Comparison of ENCODE assay signal across 14 cellular contexts in the genomic region with DNA sequence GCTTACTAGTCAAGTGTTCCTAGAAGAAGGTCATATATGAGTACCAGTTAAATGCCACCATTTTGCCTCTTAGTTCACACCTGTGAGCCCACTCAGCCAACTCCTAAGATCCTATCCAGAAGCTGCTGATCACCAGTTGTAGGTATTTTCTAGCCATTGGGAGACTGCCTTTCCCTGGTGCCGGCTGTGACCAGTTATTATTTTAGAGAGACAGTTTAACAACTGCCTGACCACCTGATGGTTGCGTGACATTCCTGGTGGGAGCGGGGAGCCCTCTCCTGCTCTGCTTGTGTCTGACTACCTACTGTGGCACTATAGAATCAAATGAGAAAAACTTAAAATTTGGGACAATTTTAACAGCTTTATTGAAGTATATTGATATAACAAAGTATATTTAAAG. TPM values are rescaled to one million over a fixed set of nuclear protein-coding genes. Genes with fewer than 3 reads are reported as not detected.
A peak's percentile ranks its signal among the peaks of the same experiment; 100 is the strongest.
DNase-seq lines count a peak whose midpoint lies in the region; TF ChIP-seq lines count a peak whose summit lies in the region.
"Had no signal": no experiment of that assay in that cellular context is flagged by ENCODE, and none has a peak within 500 bp of the region (broad histone marks: within the 10 kb centered on the region; RNA-seq: fewer than 3 reads in every experiment).

No MANE protein-coding gene starts in this region.

- in situ Hi-C loops in transverse colon (cut with MboI; ENCODE audit: low pct_ligation_motif_present in 1 of 4, low pct_unique_long_range_greater_than_20kb in 1 of 4, low sequenced_read_pairs in 3 of 4) (loop anchor here in 1 of 4 donors (25.0 kb wide), 1 partner anchor 107 kb away; no protein-coding TSS in a partner anchor), KBM-7 (cut with MboI; ENCODE audit: low pct_unique_long_range_greater_than_20kb, low sequenced_read_pairs) (no loop called here)

- H3K4ac ChIP-seq in neuronal stem cell (ENCODE audit: low read length), result no peak overlapping the region

- TF ChIP-seq CTCF in ascending aorta (IDR thresholded peaks at IDR 0.05) (no peak), transverse colon (IDR thresholded peaks at IDR 0.05) (no peak), ovary (IDR thresholded peaks at IDR 0.05) (no peak)

- H3K4me2 ChIP-seq in neuronal stem cell (ENCODE audit: insufficient read depth, low read length, poor library complexity, severe bottlenecking), result peak overlapping the region; percentile 38

- no CpG with 5 or more reads among the region's 3 CpGs for WGBS in neuronal stem cell (ENCODE audit: extremely low coverage in 2 of 2, insufficient read length in 2 of 2, insufficient replicate concordance in 1 of 2), 2 donors
- WGBS in transverse colon (ENCODE audit: low coverage in 1 of 2), 2 donors, result 50 to 75% methylated on average over 1 to 3 of the region's 3 CpGs
- WGBS in ovary, 3 donors, result 90 to 96% (median 96%) methylated on average over 3 of the region's 3 CpGs

- no peak overlapping the region for H4K8ac ChIP-seq in neuronal stem cell (ENCODE audit: low read depth, low read length)

- H2BK120ac ChIP-seq in neuronal stem cell (ENCODE audit: low read depth, low read length), result no peak overlapping the region

- H3K79me1 ChIP-seq in neuronal stem cell (ENCODE audit: low read depth, low read length), result peaks cover 4% of the 10 kb centered on the region

- TF ChIP-seq EP300 in transverse colon (IDR thresholded peaks at IDR 0.05; ENCODE audit: low read depth), result no peak
- TF ChIP-seq EP300 in ovary (IDR thresholded peaks at IDR 0.05), result no peak

- H3K27me3 ChIP-seq in ascending aorta (no peaks in the 10 kb centered on the region), iPS-18a (ENCODE audit: control insufficient read depth, insufficient read depth, low read length) (no peaks in the 10 kb centered on the region), neuronal stem cell (ENCODE audit: control insufficient read depth in 3 of 3, insufficient read depth in 3 of 3, low read depth in 1 of 3, low read length in 3 of 3) (no peaks in the 10 kb centered on the region), transverse colon (no peaks in the 10 kb centered on the region), ovary (no peaks in the 10 kb centered on the region), MG63 (no peaks in the 10 kb centered on the region)

- DNase-seq in ascending aorta (ENCODE audit: low spot score in 2 of 2), result no peak
- no peak for DNase-seq in neuronal stem cell (ENCODE audit: low spot score)
- DNase-seq in transverse colon, result no peak
- no peak for DNase-seq in ovary
- no peak for DNase-seq in MG63
- DNase-seq in KBM-7, result no peak
- no peak for DNase-seq in activated CD4-positive, alpha-beta T cell treated with anti-CD3 and anti-CD28 coated beads, Interleukin-2, amount 50 U/mL, for 4 hours
- DNase-seq: activated CD4-positive, alpha-beta memory T cell treated with anti-CD3 and anti-CD28 coated beads for 36 hours; DMS79; foreskin melanocyte; natural killer cell; SHP77 treated with DMSO at 0.1 percent for 48 hours; T-helper 9 cell had no signal

- H3K4me3 ChIP-seq in ascending aorta (peak overlapping the region; percentile 91 to 98), iPS-18a (ENCODE audit: low read length) (peak overlapping the region; percentile 63), neuronal stem cell (ENCODE audit: low read length in 2 of 2) (peak overlapping the region; percentile 13 to 76), transverse colon (peak overlapping the region in 2 of 4 donors; percentile 81 to 85), ovary (no peak overlapping the region), MG63 (no peak overlapping the region)

- no peak overlapping the region for H4K91ac ChIP-seq in neuronal stem cell (ENCODE audit: low read depth, low read length, poor library complexity)

- no peak overlapping the region for H3K23ac ChIP-seq in neuronal stem cell (ENCODE audit: low read depth, low read length, poor library complexity)

- H3K27ac ChIP-seq in ascending aorta (peak overlapping the region; percentile 43 to 100), iPS-18a (ENCODE audit: low read length) (no peak overlapping the region), neuronal stem cell (replicated peaks; ENCODE audit: low read length) (no peak overlapping the region), transverse colon (peak overlapping the region; percentile 96 to 99 (median 98)), ovary (no peak overlapping the region)

- no peak overlapping the region for H3K18ac ChIP-seq in neuronal stem cell (ENCODE audit: low read length)

- H3K14ac ChIP-seq in neuronal stem cell (ENCODE audit: low read length), result no peak overlapping the region

- H2BK12ac ChIP-seq in neuronal stem cell (ENCODE audit: low read length), result no peak overlapping the region

- H2AK5ac ChIP-seq in neuronal stem cell (ENCODE audit: low read depth, low read length), result no peak overlapping the region

- intact Hi-C loops in ascending aorta (cut with DNase I) (loop anchor here (5.0 kb wide), 1 partner anchor 187 kb away; the partner anchor contains the start of gene TLCD4), transverse colon (cut with DNase I; ENCODE audit: low total_unique reads) (no loop called here), ovary (cut with DNase I) (loop anchor here (5.0 to 10.0 kb wide), 5 partner anchors 78 to 115 kb away; no protein-coding TSS in a partner anchor)

- H3K9ac ChIP-seq in iPS-18a (ENCODE audit: low read length) (no peak overlapping the region), neuronal stem cell (ENCODE audit: low read depth, low read length, poor library complexity) (no peak overlapping the region)

- H3K36me3 ChIP-seq in ascending aorta, result peaks cover 0 to 22% of the 10 kb centered on the region in 2 donors
- H3K36me3 ChIP-seq in iPS-18a (ENCODE audit: control insufficient read depth, low read depth, low read length), result peaks cover 4% of the 10 kb centered on the region
- peaks cover 3 to 28% of the 10 kb centered on the region in 2 donors for H3K36me3 ChIP-seq in neuronal stem cell (replicated peaks in 1 of 2; ENCODE audit: control insufficient read depth in 2 of 2, insufficient read depth in 2 of 2, low read length in 2 of 2)
- no peaks in the 10 kb centered on the region for H3K36me3 ChIP-seq in transverse colon
- no peaks in the 10 kb centered on the region for H3K36me3 ChIP-seq in ovary
- H3K36me3 ChIP-seq in MG63, result no peaks in the 10 kb centered on the region

- no peak overlapping the region for H2AFZ ChIP-seq in neuronal stem cell (ENCODE audit: low read length)

- H3K4me1 ChIP-seq in ascending aorta (peaks cover 0 to 20% of the 10 kb centered on the region in 2 donors), iPS-18a (ENCODE audit: control insufficient read depth, low read depth, low read length) (peaks cover 24% of the 10 kb centered on the region), neuronal stem cell (ENCODE audit: control insufficient read depth in 2 of 2, insufficient read depth in 1 of 2, low read depth in 1 of 2, low read length in 2 of 2) (peaks cover 11 to 15% of the 10 kb centered on the region in 2 donors), transverse colon (peaks cover 0 to 47% (median 37%) of the 10 kb centered on the region in 4 donors), ovary (ENCODE audit: insufficient read depth) (peaks cover 5% of the 10 kb centered on the region)

- no peak overlapping the region for H2BK5ac ChIP-seq in neuronal stem cell (ENCODE audit: low read length)

- H3K9me3 ChIP-seq in ascending aorta, result no peaks in the 10 kb centered on the region
- no peaks in the 10 kb centered on the region for H3K9me3 ChIP-seq in iPS-18a (ENCODE audit: control insufficient read depth, low read depth, low read length)
- peaks cover 0 to 8% of the 10 kb centered on the region in 2 donors for H3K9me3 ChIP-seq in neuronal stem cell (replicated peaks in 1 of 2; ENCODE audit: control insufficient read depth in 2 of 2, insufficient read depth in 1 of 2, low read depth in 1 of 2, low read length in 2 of 2)
- H3K9me3 ChIP-seq in transverse colon, result no peaks in the 10 kb centered on the region
- no peaks in the 10 kb centered on the region for H3K9me3 ChIP-seq in ovary
- H3K9me3 ChIP-seq in MG63, result no peaks in the 10 kb centered on the region

- no peak overlapping the region for H2BK15ac ChIP-seq in neuronal stem cell (ENCODE audit: low read length)

- TF ChIP-seq POLR2A in transverse colon (IDR thresholded peaks at IDR 0.05) (no peak), ovary (IDR thresholded peaks at IDR 0.05) (no peak)

RNA-seq across cellular contexts. Expression of gene CNN3, which starts 2.9 kb away (rescaled TPM):
- total RNA-seq in ascending aorta (362 TPM), transverse colon (10 to 100 TPM; 22.4 to 96.2 (median 59.7) TPM), ovary (100 to 1,000 TPM; 168 to 332 (median 272) TPM)
- polyA plus RNA-seq in neuronal stem cell (2013, experiment 1 of 2), result 462 TPM
- polyA plus RNA-seq in neuronal stem cell (2013, experiment 2 of 2), result 462 TPM
- 100 to 1,000 TPM; 145 to 374 TPM for polyA plus RNA-seq in ovary
- total RNA-seq in MG63 (2014; rRNA removed; shearing (Covaris generic); ENCODE audit: low replicate concordance), result 129 and 169 TPM in 2 replicates

Comparison
In these comparisons a context has a peak if more than half of its experiments do, and no peak if none do; other contexts are left out.
1. H3K27ac ChIP-seq: peak in ascending aorta (2 of 2) and transverse colon (4 of 4); none in iPS-18a (single experiment), neuronal stem cell (single experiment) and ovary (0 of 2).
2. H3K4me3 ChIP-seq: peak in ascending aorta (2 of 2), iPS-18a (single experiment) and neuronal stem cell (2 of 2); none in ovary (single experiment) and MG63 (single experiment).